In genomic region chr1:199597152-199597551, GRCh38 we compare ENCODE assay signal across 27 cellular contexts.
"Had no signal": no experiment of that assay in that cellular context is flagged by ENCODE, and none has a peak within 500 bp of the region (broad histone marks: within the 10 kb centered on the region; RNA-seq: fewer than 3 reads in every experiment).

No MANE protein-coding gene starts in this region.

- H3K27me3 ChIP-seq: stomach, suprapubic skin, testis, thyroid gland, tibial artery, tibial nerve, transverse colon, upper lobe of left lung, upper lobe of right lung, uterus, vagina had no signal

- ATAC-seq: stimulated activated effector memory CD8-positive, alpha-beta T cell treated with anti-CD3 and anti-CD28 coated beads, Interleukin-12 subunit alpha, Interleukin-12 subunit beta, amount 100 ng/mL, for 72 hours; stimulated activated memory B cell treated with anti-CD40 and anti-IgM and Interleukin-4, amounts not matched to agents 10 μg/mL and 1 μg/mL and 100 μg/mL, for 72 hours; stimulated activated naive B cell treated with anti-CD40 and anti-IgM and Interleukin-4, amounts not matched to agents 10 μg/mL and 1 μg/mL and 100 μg/mL, for 72 hours; stimulated activated naive CD8-positive, alpha-beta T cell treated with anti-CD3 and anti-CD28 coated beads, Interleukin-15, amount 100 ng/mL, for 72 hours; stimulated activated naive CD8-positive, alpha-beta T cell treated with anti-CD3 and anti-CD28 coated beads, Interleukin-15, Interleukin-2, amounts not matched to agents 100 U/mL and 50 U/mL, for 24 hours; upper lobe of right lung had no signal

- FAIRE-seq: urothelium cell line had no signal

- DNase-seq: stimulated activated CD4-positive, alpha-beta T cell treated with anti-CD3 and anti-CD28 coated beads, Interleukin-2, amount 100 ng/mL, for 48 hours; stimulated activated CD4-positive, alpha-beta T cell treated with anti-CD3 and anti-CD28 coated beads, Interleukin-4, amount 100 ng/mL, for 1 hour; stimulated activated CD4-positive, alpha-beta T cell treated with anti-CD3 and anti-CD28 coated beads, Interleukin-4, amount 100 ng/mL, for 24 hours; stimulated activated CD4-positive, alpha-beta T cell treated with anti-CD3 and anti-CD28 coated beads, Interleukin-4, amount 100 ng/mL, for 4 hours; stimulated activated CD8-positive, alpha-beta memory T cell treated with anti-CD3 and anti-CD28 coated beads, Interleukin-4, amount 100 ng/mL, for 48 hours; stimulated activated naive B cell treated with anti-CD40 and anti-IgM and Interleukin-4, amounts not matched to agents 10 μg/mL and 1 μg/mL and 100 μg/mL, for 72 hours; stimulated activated naive CD4-positive, alpha-beta T cell; stimulated activated naive CD4-positive, alpha-beta T cell treated with Interleukin-2 at 50 U/mL for 16 hours; stimulated activated naive CD8-positive, alpha-beta T cell treated with anti-CD3 and anti-CD28 coated beads, Interleukin-15, amount 100 ng/mL, for 72 hours; stimulated activated naive CD8-positive, alpha-beta T cell treated with anti-CD3 and anti-CD28 coated beads, Interleukin-15, Interleukin-2, amounts not matched to agents 100 U/mL and 50 U/mL, for 24 hours; stomach; substantia nigra; testis; thyroid gland; tibial artery; transverse colon; trophoblast cell; upper lobe of left lung; upper lobe of right lung; uterus had no signal

- H3K9me3 ChIP-seq: testis, thoracic aorta, thyroid gland, transverse colon, upper lobe of left lung, upper lobe of right lung, uterus, vagina had no signal

- H3K4me3 ChIP-seq: stomach, suprapubic skin, testis, thoracic aorta, thyroid gland, tibial artery, tibial nerve, transverse colon, upper lobe of left lung, upper lobe of right lung, uterus, vagina had no signal

- H3K36me3 ChIP-seq: stomach, suprapubic skin, thoracic aorta, thyroid gland, tibial artery, tibial nerve, transverse colon, upper lobe of left lung, upper lobe of right lung, uterus, vagina had no signal

- H3K4me1 ChIP-seq: stomach, suprapubic skin, testis, thyroid gland, tibial artery, tibial nerve, transverse colon, upper lobe of left lung, upper lobe of right lung, uterus, vagina had no signal

- H3K27ac ChIP-seq: stomach, suprapubic skin, testis, thoracic aorta, thyroid gland, tibial artery, tibial nerve, transverse colon, upper lobe of left lung, upper lobe of right lung, uterus, vagina had no signal
